ENCODE assay signal across 1 cellular context in the genomic region with DNA sequence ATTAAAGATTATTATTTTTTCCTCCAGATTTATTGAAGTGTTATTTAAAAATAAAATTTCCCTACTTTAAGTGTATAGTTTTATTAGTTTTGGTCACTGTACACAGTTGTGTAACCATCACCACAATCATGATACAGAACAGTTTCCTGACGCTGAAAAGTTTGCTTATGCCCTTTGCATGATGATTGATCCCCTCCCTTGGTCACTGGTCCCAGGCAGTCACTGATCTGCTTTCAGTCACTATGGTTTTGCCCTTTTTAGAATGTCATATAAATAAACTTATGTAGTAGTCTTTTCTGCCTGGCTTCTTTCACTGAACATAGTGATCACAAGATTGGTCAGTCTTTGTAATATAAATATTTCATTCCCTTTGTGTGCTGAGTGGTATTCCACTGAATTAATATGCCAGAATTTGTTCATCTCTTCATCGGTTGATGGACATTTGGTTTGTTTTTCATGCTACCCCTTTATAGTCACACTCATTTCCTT.
TF ChIP-seq lines count a peak whose summit lies in the region.

No MANE protein-coding gene starts in this region.

TF ChIP-seq in GM23338, 12 proteins besides CTCF, POLR2A, EP300 and RAD21 (continued from another document):
- TF ChIP-seq CREB1 (CRISPR knock-in tag; IDR thresholded peaks at IDR 0.05; ENCODE audit: low read depth) (no peak), JUNB (IDR thresholded peaks at IDR 0.05; ENCODE audit: unreplicated experiment) (no peak), NANOG (IDR thresholded peaks at IDR 0.05; ENCODE audit: borderline replicate concordance) (no peak), POLR2AphosphoS5 (IDR thresholded peaks at IDR 0.05; ENCODE audit: low read depth) (no peak), ZNF331 (CRISPR knock-in tag; IDR thresholded peaks at IDR 0.05; ENCODE audit: low read depth) (no peak), STAT1 (IDR thresholded peaks at IDR 0.05; ENCODE audit: unreplicated experiment) (no peak), EZH2phosphoT487 (IDR thresholded peaks at IDR 0.05; ENCODE audit: unreplicated experiment) (no peak), EZH2 (IDR thresholded peaks at IDR 0.05; ENCODE audit: low read depth, unreplicated experiment) (no peak)
- TF ChIP-seq, protein P1, sequence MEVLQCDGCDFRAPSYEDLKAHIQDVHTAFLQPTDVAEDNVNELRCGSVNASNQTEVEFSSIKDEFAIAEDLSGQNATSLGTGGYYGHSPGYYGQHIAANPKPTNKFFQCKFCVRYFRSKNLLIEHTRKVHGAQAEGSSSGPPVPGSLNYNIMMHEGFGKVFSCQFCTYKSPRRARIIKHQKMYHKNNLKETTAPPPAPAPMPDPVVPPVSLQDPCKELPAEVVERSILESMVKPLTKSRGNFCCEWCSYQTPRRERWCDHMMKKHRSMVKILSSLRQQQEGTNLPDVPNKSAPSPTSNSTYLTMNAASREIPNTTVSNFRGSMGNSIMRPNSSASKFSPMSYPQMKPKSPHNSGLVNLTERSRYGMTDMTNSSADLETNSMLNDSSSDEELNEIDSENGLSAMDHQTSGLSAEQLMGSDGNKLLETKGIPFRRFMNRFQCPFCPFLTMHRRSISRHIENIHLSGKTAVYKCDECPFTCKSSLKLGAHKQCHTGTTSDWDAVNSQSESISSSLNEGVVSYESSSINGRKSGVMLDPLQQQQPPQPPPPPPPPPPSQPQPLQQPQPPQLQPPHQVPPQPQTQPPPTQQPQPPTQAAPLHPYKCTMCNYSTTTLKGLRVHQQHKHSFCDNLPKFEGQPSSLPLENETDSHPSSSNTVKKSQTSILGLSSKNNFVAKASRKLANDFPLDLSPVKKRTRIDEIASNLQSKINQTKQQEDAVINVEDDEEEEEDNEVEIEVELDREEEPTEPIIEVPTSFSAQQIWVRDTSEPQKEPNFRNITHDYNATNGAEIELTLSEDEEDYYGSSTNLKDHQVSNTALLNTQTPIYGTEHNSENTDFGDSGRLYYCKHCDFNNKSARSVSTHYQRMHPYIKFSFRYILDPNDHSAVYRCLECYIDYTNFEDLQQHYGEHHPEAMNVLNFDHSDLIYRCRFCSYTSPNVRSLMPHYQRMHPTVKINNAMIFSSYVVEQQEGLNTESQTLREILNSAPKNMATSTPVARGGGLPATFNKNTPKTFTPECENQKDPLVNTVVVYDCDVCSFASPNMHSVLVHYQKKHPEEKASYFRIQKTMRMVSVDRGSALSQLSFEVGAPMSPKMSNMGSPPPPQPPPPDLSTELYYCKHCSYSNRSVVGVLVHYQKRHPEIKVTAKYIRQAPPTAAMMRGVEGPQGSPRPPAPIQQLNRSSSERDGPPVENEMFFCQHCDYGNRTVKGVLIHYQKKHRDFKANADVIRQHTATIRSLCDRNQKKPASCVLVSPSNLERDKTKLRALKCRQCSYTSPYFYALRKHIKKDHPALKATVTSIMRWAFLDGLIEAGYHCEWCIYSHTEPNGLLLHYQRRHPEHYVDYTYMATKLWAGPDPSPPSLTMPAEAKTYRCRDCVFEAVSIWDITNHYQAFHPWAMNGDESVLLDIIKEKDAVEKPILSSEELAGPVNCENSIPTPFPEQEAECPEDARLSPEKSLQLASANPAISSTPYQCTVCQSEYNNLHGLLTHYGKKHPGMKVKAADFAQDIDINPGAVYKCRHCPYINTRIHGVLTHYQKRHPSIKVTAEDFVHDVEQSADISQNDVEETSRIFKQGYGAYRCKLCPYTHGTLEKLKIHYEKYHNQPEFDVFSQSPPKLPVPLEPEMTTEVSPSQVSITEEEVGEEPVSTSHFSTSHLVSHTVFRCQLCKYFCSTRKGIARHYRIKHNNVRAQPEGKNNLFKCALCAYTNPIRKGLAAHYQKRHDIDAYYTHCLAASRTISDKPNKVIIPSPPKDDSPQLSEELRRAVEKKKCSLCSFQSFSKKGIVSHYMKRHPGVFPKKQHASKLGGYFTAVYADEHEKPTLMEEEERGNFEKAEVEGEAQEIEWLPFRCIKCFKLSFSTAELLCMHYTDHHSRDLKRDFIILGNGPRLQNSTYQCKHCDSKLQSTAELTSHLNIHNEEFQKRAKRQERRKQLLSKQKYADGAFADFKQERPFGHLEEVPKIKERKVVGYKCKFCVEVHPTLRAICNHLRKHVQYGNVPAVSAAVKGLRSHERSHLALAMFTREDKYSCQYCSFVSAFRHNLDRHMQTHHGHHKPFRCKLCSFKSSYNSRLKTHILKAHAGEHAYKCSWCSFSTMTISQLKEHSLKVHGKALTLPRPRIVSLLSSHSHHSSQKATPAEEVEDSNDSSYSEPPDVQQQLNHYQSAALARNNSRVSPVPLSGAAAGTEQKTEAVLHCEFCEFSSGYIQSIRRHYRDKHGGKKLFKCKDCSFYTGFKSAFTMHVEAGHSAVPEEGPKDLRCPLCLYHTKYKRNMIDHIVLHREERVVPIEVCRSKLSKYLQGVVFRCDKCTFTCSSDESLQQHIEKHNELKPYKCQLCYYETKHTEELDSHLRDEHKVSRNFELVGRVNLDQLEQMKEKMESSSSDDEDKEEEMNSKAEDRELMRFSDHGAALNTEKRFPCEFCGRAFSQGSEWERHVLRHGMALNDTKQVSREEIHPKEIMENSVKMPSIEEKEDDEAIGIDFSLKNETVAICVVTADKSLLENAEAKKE (CRISPR knock-in tag; IDR thresholded peaks at IDR 0.05) = no peak
- TF ChIP-seq, protein P2, sequence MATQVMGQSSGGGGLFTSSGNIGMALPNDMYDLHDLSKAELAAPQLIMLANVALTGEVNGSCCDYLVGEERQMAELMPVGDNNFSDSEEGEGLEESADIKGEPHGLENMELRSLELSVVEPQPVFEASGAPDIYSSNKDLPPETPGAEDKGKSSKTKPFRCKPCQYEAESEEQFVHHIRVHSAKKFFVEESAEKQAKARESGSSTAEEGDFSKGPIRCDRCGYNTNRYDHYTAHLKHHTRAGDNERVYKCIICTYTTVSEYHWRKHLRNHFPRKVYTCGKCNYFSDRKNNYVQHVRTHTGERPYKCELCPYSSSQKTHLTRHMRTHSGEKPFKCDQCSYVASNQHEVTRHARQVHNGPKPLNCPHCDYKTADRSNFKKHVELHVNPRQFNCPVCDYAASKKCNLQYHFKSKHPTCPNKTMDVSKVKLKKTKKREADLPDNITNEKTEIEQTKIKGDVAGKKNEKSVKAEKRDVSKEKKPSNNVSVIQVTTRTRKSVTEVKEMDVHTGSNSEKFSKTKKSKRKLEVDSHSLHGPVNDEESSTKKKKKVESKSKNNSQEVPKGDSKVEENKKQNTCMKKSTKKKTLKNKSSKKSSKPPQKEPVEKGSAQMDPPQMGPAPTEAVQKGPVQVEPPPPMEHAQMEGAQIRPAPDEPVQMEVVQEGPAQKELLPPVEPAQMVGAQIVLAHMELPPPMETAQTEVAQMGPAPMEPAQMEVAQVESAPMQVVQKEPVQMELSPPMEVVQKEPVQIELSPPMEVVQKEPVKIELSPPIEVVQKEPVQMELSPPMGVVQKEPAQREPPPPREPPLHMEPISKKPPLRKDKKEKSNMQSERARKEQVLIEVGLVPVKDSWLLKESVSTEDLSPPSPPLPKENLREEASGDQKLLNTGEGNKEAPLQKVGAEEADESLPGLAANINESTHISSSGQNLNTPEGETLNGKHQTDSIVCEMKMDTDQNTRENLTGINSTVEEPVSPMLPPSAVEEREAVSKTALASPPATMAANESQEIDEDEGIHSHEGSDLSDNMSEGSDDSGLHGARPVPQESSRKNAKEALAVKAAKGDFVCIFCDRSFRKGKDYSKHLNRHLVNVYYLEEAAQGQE (IDR thresholded peaks at IDR 0.05; ENCODE audit: unreplicated experiment) = no peak
- TF ChIP-seq, protein P3, sequence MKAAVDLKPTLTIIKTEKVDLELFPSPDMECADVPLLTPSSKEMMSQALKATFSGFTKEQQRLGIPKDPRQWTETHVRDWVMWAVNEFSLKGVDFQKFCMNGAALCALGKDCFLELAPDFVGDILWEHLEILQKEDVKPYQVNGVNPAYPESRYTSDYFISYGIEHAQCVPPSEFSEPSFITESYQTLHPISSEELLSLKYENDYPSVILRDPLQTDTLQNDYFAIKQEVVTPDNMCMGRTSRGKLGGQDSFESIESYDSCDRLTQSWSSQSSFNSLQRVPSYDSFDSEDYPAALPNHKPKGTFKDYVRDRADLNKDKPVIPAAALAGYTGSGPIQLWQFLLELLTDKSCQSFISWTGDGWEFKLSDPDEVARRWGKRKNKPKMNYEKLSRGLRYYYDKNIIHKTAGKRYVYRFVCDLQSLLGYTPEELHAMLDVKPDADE (IDR thresholded peaks at IDR 0.05) = no peak
